In genomic region chr10:105041956-105042355, GRCh38 we compare ENCODE assay signal across 13 cellular contexts.
"Had no signal": no experiment of that assay in that cellular context is flagged by ENCODE, and none has a peak within 500 bp of the region (broad histone marks: within the 10 kb centered on the region; RNA-seq: fewer than 3 reads in every experiment).

No MANE protein-coding gene starts in this region.

- H3K27ac ChIP-seq: gastroesophageal sphincter, left ventricle myocardium inferior, uterus, WERI-Rb-1 had no signal

- H3K27me3 ChIP-seq: gastroesophageal sphincter had no signal

- DNase-seq: activated CD4-positive, alpha-beta T cell treated with anti-CD3 and anti-CD28 coated beads for 4 hours; activated CD8-positive, alpha-beta T cell treated with anti-CD3 and anti-CD28 coated beads for 36 hours; activated gamma-delta T cell; activated T-cell treated with anti-CD3 and anti-CD28 coated beads, Interleukin-2, amount 50 U/mL, for 4 hours; amygdala; cortex of kidney; effector memory CD4-positive, alpha-beta T cell; left ventricle myocardium inferior; retina; stimulated activated CD4-positive, alpha-beta T cell treated with anti-CD3 and anti-CD28 coated beads, Interleukin-2, amount 100 ng/mL, for 48 hours; uterus; WERI-Rb-1 had no signal

- H3K4me1 ChIP-seq: gastroesophageal sphincter, left ventricle myocardium inferior, uterus had no signal

- H3K9me3 ChIP-seq: gastroesophageal sphincter, left ventricle myocardium inferior, uterus had no signal

- H3K36me3 ChIP-seq: gastroesophageal sphincter, left ventricle myocardium inferior, uterus, WERI-Rb-1 had no signal

- H3K4me3 ChIP-seq: gastroesophageal sphincter, left ventricle myocardium inferior, uterus had no signal
